Comparison of ENCODE assay signal across 9 cellular contexts in the genomic region with DNA sequence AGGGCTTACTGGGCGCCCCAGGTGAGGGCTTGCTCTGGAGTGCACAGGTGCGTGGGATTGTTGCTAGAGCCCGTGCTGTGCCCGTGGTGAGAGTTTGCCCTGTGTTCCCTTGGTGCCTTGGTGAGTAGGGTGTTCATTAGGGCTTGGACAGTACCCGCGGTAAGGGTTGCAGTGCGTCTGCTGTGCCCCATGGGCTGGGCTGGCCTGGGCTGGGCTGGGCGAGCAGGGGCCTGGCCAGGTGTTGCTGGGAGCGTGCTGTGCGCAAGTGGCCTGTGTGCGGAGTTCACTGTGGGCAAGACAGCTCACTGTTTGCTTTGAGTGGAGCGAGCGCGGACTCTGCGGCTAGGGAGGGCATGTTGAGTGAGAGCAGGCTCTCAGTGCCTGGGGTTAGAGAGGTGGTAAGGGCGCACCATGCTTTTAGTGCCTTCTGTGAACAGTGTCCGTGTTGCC. TPM values are rescaled to one million over a fixed set of nuclear protein-coding genes. Genes with fewer than 3 reads are reported as not detected.
DNase-seq lines count a peak whose midpoint lies in the region; ATAC-seq and TF ChIP-seq lines count a peak whose summit lies in the region.
"Had no signal": no experiment of that assay in that cellular context is flagged by ENCODE, and none has a peak within 500 bp of the region (broad histone marks: within the 10 kb centered on the region; RNA-seq: fewer than 3 reads in every experiment).

No MANE protein-coding gene starts in this region.

- no peaks in the 10 kb centered on the region for H3K9me3 ChIP-seq in CD8-positive, alpha-beta memory T cell (ENCODE audit: low read length)
- H3K9me3 ChIP-seq in fibroblast of lung (ENCODE audit: control insufficient read depth, insufficient read depth, low read depth, low read length): no peaks in the 10 kb centered on the region

- H3K4me1 Mint-ChIP-seq in CD8-positive, alpha-beta memory T cell: peaks cover 7 to 14% (median 9%) of the 10 kb centered on the region in 3 donors

- H3K4me2 ChIP-seq in fibroblast of lung (ENCODE audit: extremely low read depth, insufficient read depth, low read length): peak overlapping the region; percentile 99

- no peaks in the 10 kb centered on the region for H3K36me3 ChIP-seq in CD8-positive, alpha-beta memory T cell (ENCODE audit: insufficient read depth, low read length)
- H3K36me3 ChIP-seq in fibroblast of lung (ENCODE audit: control insufficient read depth, insufficient read depth, low read length) (no peaks in the 10 kb centered on the region), rectal smooth muscle tissue (ENCODE audit: control insufficient read depth, insufficient read depth, low read length) (no peaks in the 10 kb centered on the region)

- TF ChIP-seq CTCF in fibroblast of lung (conservative IDR thresholded peaks at IDR 0.05 in 1 of 2, IDR thresholded peaks at IDR 0.05 in 1 of 2; ENCODE audit: low read depth in 1 of 2, low read length in 2 of 2): no peak

- H3K4me1 ChIP-seq in CD8-positive, alpha-beta memory T cell (ENCODE audit: insufficient read depth, low read length): peaks cover 5% of the 10 kb centered on the region
- no peaks in the 10 kb centered on the region for H3K4me1 ChIP-seq in fibroblast of lung (ENCODE audit: control insufficient read depth, extremely low read depth, insufficient read depth, low read length)
- H3K4me1 ChIP-seq in rectal smooth muscle tissue (ENCODE audit: control insufficient read depth, insufficient read depth, low read length): no peaks in the 10 kb centered on the region

- H3K9me3 Mint-ChIP-seq in CD8-positive, alpha-beta memory T cell: no peaks in the 10 kb centered on the region

- H3K27ac Mint-ChIP-seq in CD8-positive, alpha-beta memory T cell: no peak overlapping the region

- H3K27ac ChIP-seq in CD8-positive, alpha-beta memory T cell (ENCODE audit: low read depth, low read length): peak overlapping the region; percentile 64
- no peak overlapping the region for H3K27ac ChIP-seq in fibroblast of lung (ENCODE audit: insufficient read depth, low read length)
- no peak overlapping the region for H3K27ac ChIP-seq in rectal smooth muscle tissue (ENCODE audit: low read depth, low read length)

- peaks cover 24 to 33% of the 10 kb centered on the region in 2 donors for H3K27me3 Mint-ChIP-seq in CD8-positive, alpha-beta memory T cell

- H2AFZ ChIP-seq in fibroblast of lung (ENCODE audit: low read length): no peak overlapping the region

- ATAC-seq in GM21723 (IDR thresholded peaks at IDR 0.05; ENCODE audit: unreplicated experiment): no peak

- H3K79me2 ChIP-seq in fibroblast of lung (ENCODE audit: control insufficient read depth, insufficient read depth, low read length): no peaks in the 10 kb centered on the region

- H4K20me1 ChIP-seq in fibroblast of lung (ENCODE audit: control insufficient read depth, extremely low read depth, insufficient read depth, low read length): no peaks in the 10 kb centered on the region

- peaks cover 0 to 3% (median 0%) of the 10 kb centered on the region in 3 donors for H3K36me3 Mint-ChIP-seq in CD8-positive, alpha-beta memory T cell

- POLR2A ChIA-PET in CD8-positive, alpha-beta memory T cell (lab: Charles Lee): no interaction called here

- H3K9ac ChIP-seq in fibroblast of lung (ENCODE audit: insufficient read depth, low read length) (no peak overlapping the region), rectal smooth muscle tissue (ENCODE audit: low read length) (no peak overlapping the region)

- peak overlapping the region; percentile 67 to 89 (median 73) for H3K4me3 Mint-ChIP-seq in CD8-positive, alpha-beta memory T cell

- CTCF ChIA-PET in CD8-positive, alpha-beta memory T cell (lab: Charles Lee): no interaction called here

- peak overlapping the region; percentile 64 for H3K4me3 ChIP-seq in CD8-positive, alpha-beta memory T cell (ENCODE audit: low read length)
- H3K4me3 ChIP-seq in fibroblast of lung (replicated peaks in 1 of 4; ENCODE audit: control extremely low read depth in 1 of 4, insufficient read depth in 1 of 4, low read depth in 3 of 4, low read length in 4 of 4) (peak overlapping the region in 2 of 4 experiments; percentile 69 to 72), rectal smooth muscle tissue (ENCODE audit: low read length) (peak overlapping the region; percentile 75)

- H3K27me3 ChIP-seq in CD8-positive, alpha-beta memory T cell (ENCODE audit: insufficient read depth, low read length, poor library complexity, severe bottlenecking): no peaks in the 10 kb centered on the region
- H3K27me3 ChIP-seq in fibroblast of lung (ENCODE audit: control insufficient read depth, insufficient read depth, low read length) (peaks cover 8% of the 10 kb centered on the region), rectal smooth muscle tissue (ENCODE audit: control insufficient read depth, insufficient read depth, low read length) (no peaks in the 10 kb centered on the region)

- no peak for DNase-seq in CD8-positive, alpha-beta memory T cell
- DNase-seq in OCI-M1 (lab: John Stamatoyannopoulos, UW) (peak; percentile 73), fibroblast of lung (ENCODE audit: low read depth in 2 of 2) (no peak), putamen (ENCODE audit: low spot score) (no peak), Ammon's horn (ENCODE audit: low spot score) (no peak), C1 segment of cervical spinal cord (lab: John Stamatoyannopoulos, UW) (no peak)
- DNase-seq: NCI-H524 treated with DMSO at 0.1 percent for 48 hours had no signal

RNA-seq across cellular contexts. Expression of gene CR1L, which starts 0.7 kb away (rescaled TPM):
- total RNA-seq in CD8-positive, alpha-beta memory T cell: not detected
- polyA plus RNA-seq in CD8-positive, alpha-beta memory T cell: not detected
- under 0.01 TPM in 1 of 2 replicates, not detected in the other for total RNA-seq in fibroblast of lung
- not detected in 2 replicates for polyA plus RNA-seq in fibroblast of lung
- not detected in 2 replicates for polyA plus RNA-seq in fibroblast of lung (2012)
- polyA minus RNA-seq in fibroblast of lung (ENCODE audit: low replicate concordance): not detected in 2 replicates
